ENCODE assay signal across 14 cellular contexts in the genomic region with DNA sequence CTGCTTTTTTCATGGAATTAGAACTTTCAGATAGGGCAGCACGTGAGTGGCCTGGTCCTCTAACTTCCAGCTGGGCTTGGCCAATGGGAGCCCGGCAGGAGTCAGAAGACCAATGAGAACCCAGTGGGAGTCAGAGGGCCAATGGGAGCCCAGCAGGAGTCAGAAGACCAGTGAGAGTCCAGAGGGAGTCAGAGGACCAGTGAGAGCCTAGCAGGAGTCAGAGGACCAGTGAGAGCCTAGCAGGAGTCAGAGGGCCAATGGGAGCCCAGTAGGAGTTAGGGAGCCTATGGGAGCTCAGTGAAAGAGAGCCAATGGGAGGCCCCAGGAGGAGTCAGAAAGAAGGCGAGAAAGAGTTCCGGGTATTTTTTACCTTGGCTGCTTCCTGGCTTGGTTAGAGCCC.
DNase-seq lines count a peak whose midpoint lies in the region; ATAC-seq and TF ChIP-seq lines count a peak whose summit lies in the region.
"Had no signal": no experiment of that assay in that cellular context is flagged by ENCODE, and none has a peak within 500 bp of the region (broad histone marks: within the 10 kb centered on the region; RNA-seq: fewer than 3 reads in every experiment).

No MANE protein-coding gene starts in this region.

- H3K27me3 ChIP-seq in esophagus muscularis mucosa: no peaks in the 10 kb centered on the region
- H3K27me3 ChIP-seq in WERI-Rb-1 (ENCODE audit: insufficient read depth, low read depth, severe bottlenecking): no peaks in the 10 kb centered on the region

- H3K4me3 ChIP-seq in esophagus muscularis mucosa (no peak overlapping the region), WERI-Rb-1 (ENCODE audit: low read depth, low read length) (no peak overlapping the region)
- H3K4me3 ChIP-seq: A549, GM12878 had no signal

- TF ChIP-seq CTCF in esophagus muscularis mucosa (IDR thresholded peaks at IDR 0.05): no peak
- TF ChIP-seq CTCF in WERI-Rb-1 (IDR thresholded peaks at IDR 0.05; ENCODE audit: low read depth, low read length): no peak

- no peak for ATAC-seq in HG02981 (IDR thresholded peaks at IDR 0.05; ENCODE audit: unreplicated experiment)
- ATAC-seq: GM12878 had no signal

- intact Hi-C loops in esophagus muscularis mucosa (cut with DNase I): no loop called here

- DNase-seq in M059J (ENCODE audit: low read depth): peak; percentile 19
- DNase-seq in RPMI7951 (ENCODE audit: low read depth): peak; percentile 35
- DNase-seq in esophagus muscularis mucosa (ENCODE audit: extremely low spot score): peak; percentile 85
- DNase-seq in iPS-NIHi7 (ENCODE audit: extremely low spot score): no peak
- no peak for DNase-seq in WERI-Rb-1
- DNase-seq in glomerular visceral epithelial cell (ENCODE audit: extremely low spot score): no peak
- DNase-seq: BE2C; CD4-positive, alpha-beta memory T cell; DMS79; IMR-90 had no signal

- WGBS in esophagus muscularis mucosa: 90% methylated on average over 4 of the region's 4 CpGs

- no peak for TF ChIP-seq EP300 in esophagus muscularis mucosa (IDR thresholded peaks at IDR 0.05)

- no peaks in the 10 kb centered on the region for H3K4me1 ChIP-seq in esophagus muscularis mucosa
- H3K4me1 ChIP-seq: A549, BE2C had no signal

- TF ChIP-seq POLR2A in esophagus muscularis mucosa (IDR thresholded peaks at IDR 0.05; ENCODE audit: low read depth): no peak

- H3K36me3 ChIP-seq in esophagus muscularis mucosa (no peaks in the 10 kb centered on the region), WERI-Rb-1 (no peaks in the 10 kb centered on the region; the same call in 1 of the 2 replicates)
- H3K36me3 ChIP-seq: BE2C had no signal

- H3K27ac ChIP-seq in esophagus muscularis mucosa (replicated peaks in 1 of 4) (no peak overlapping the region), WERI-Rb-1 (no peak overlapping the region)
- H3K27ac ChIP-seq: A549, C4-2B had no signal

- H3K9me3 ChIP-seq in esophagus muscularis mucosa (no peaks in the 10 kb centered on the region), WERI-Rb-1 (ENCODE audit: severe bottlenecking) (no peaks in the 10 kb centered on the region)
- H3K9me3 ChIP-seq: A549, BE2C had no signal

Comparison
In these comparisons a context has a peak if more than half of its experiments do, and no peak if none do; other contexts are left out.
1. DNase-seq: peak in M059J (single experiment), RPMI7951 (single experiment) and esophagus muscularis mucosa (single experiment); none in iPS-NIHi7 (single experiment), WERI-Rb-1 (single experiment) and glomerular visceral epithelial cell (single experiment).